In the genomic region with DNA sequence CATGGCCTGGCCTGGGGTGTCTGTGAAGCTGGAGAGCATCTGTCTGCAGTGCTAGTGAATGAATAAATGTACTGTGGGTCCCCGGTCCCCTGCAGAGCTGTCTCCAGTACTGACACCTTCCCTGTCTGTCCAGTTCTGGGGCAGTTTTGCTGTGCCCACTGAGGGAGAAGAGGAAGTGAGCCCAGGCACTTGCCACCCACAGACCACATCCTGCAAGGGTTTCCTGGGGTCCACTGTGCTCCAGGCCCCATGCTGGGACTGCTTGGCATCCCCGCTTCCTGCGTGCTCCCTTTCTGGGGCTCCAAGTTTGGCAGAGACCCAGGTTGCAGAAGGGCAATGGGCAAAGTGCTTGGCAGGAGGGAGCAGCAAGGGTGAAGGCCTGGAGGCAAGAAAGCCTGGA, we compare ENCODE assay signal across 15 cellular contexts. TPM values are rescaled to one million over a fixed set of nuclear protein-coding genes. Genes with fewer than 3 reads are reported as not detected.
DNase-seq lines count a peak whose midpoint lies in the region; ATAC-seq and TF ChIP-seq lines count a peak whose summit lies in the region.
"Had no signal": no experiment of that assay in that cellular context is flagged by ENCODE, and none has a peak within 500 bp of the region (broad histone marks: within the 10 kb centered on the region; RNA-seq: fewer than 3 reads in every experiment).

No MANE protein-coding gene starts in this region.

- H3K9me3 ChIP-seq in CD4-positive, CD25-positive, alpha-beta regulatory T cell (ENCODE audit: control insufficient read depth in 2 of 2, low read length in 2 of 2): no peaks in the 10 kb centered on the region
- H3K9me3 ChIP-seq in aorta (ENCODE audit: control insufficient read depth, low read length): no peaks in the 10 kb centered on the region
- H3K9me3 ChIP-seq: Caco-2, gastrocnemius medialis, SJCRH30, testis had no signal

- peak in 1 of 3 donors; percentile 33 for DNase-seq in CD4-positive, CD25-positive, alpha-beta regulatory T cell
- DNase-seq in GM12865 (ENCODE audit: low read depth): peak; percentile 29
- peak; percentile 35 for DNase-seq in SKM-1 treated with dmso at 0.1 percent for 144 hours (lab: John Stamatoyannopoulos, UW; ENCODE audit: unreplicated experiment)
- no peak for DNase-seq in natural killer cell
- no peak for DNase-seq in aorta
- DNase-seq in superior temporal gyrus (ENCODE audit: extremely low spot score): no peak
- no peak for DNase-seq in NCI-H2107 (lab: John Stamatoyannopoulos, UW)
- DNase-seq: Caco-2, gastrocnemius medialis, naive B cell, NCI-H1694, NCI-H69, SJCRH30, testis had no signal

- H3K27ac Mint-ChIP-seq in CD4-positive, CD25-positive, alpha-beta regulatory T cell: peak overlapping the region; percentile 25 to 32 (median 31)
- H3K27ac Mint-ChIP-seq in natural killer cell: peak overlapping the region; percentile 10 to 34

- WGBS in aorta, 2 donors: 86 to 95% methylated on average over 3 of the region's 3 CpGs

- no peak for ATAC-seq in CD4-positive, CD25-positive, alpha-beta regulatory T cell (ENCODE audit: low read depth in 2 of 2)
- no peak for ATAC-seq in natural killer cell
- no peak for ATAC-seq in aorta (ENCODE audit: low FRiP score)
- ATAC-seq: gastrocnemius medialis, WTC11 had no signal

- no peaks in the 10 kb centered on the region for H3K36me3 ChIP-seq in CD4-positive, CD25-positive, alpha-beta regulatory T cell (ENCODE audit: control insufficient read depth, insufficient read depth, low read length)
- no peaks in the 10 kb centered on the region for H3K36me3 ChIP-seq in aorta (ENCODE audit: control insufficient read depth in 1 of 2, insufficient read depth in 2 of 2, low read length in 1 of 2)
- H3K36me3 ChIP-seq: gastrocnemius medialis, SJCRH30 had no signal

- H3K4me1 ChIP-seq in CD4-positive, CD25-positive, alpha-beta regulatory T cell (ENCODE audit: control insufficient read depth, insufficient read depth, low read length, poor library complexity, severe bottlenecking): peaks cover 13% of the 10 kb centered on the region
- no peaks in the 10 kb centered on the region for H3K4me1 ChIP-seq in aorta (ENCODE audit: control insufficient read depth in 1 of 2, insufficient read depth in 2 of 2, low read length in 2 of 2)

- H3K9me3 Mint-ChIP-seq in CD4-positive, CD25-positive, alpha-beta regulatory T cell: peaks cover 0 to 1% (median 0%) of the 10 kb centered on the region in 7 donors
- H3K9me3 Mint-ChIP-seq in natural killer cell: no peaks in the 10 kb centered on the region
- H3K9me3 Mint-ChIP-seq: naive B cell, WTC11 had no signal

- intact Hi-C loops in natural killer cell (cut with micrococcal nuclease) (no loop called here), aorta (cut with DNase I) (no loop called here)

- H3K4me3 Mint-ChIP-seq in CD4-positive, CD25-positive, alpha-beta regulatory T cell: peak overlapping the region in 1 of 4 donors; percentile 54
- no peak overlapping the region for H3K4me3 Mint-ChIP-seq in natural killer cell
- H3K4me3 Mint-ChIP-seq: WTC11 had no signal

- H3K36me3 Mint-ChIP-seq in CD4-positive, CD25-positive, alpha-beta regulatory T cell: no peaks in the 10 kb centered on the region
- no peaks in the 10 kb centered on the region for H3K36me3 Mint-ChIP-seq in natural killer cell
- H3K36me3 Mint-ChIP-seq: naive B cell, WTC11 had no signal

- H3K27me3 Mint-ChIP-seq in CD4-positive, CD25-positive, alpha-beta regulatory T cell: peaks cover 5% of the 10 kb centered on the region
- peaks cover 0 to 2% of the 10 kb centered on the region in 2 donors for H3K27me3 Mint-ChIP-seq in natural killer cell (ENCODE audit: low read depth in 2 of 2)

- H3K27me3 ChIP-seq in CD4-positive, CD25-positive, alpha-beta regulatory T cell (ENCODE audit: control insufficient read depth, insufficient read depth, low read length): no peaks in the 10 kb centered on the region
- H3K27me3 ChIP-seq in aorta (ENCODE audit: control insufficient read depth in 1 of 2, insufficient read depth in 2 of 2, low read length in 1 of 2): no peaks in the 10 kb centered on the region
- H3K27me3 ChIP-seq: gastrocnemius medialis, testis had no signal

- TF ChIP-seq CTCF in GM12865 (IDR thresholded peaks at IDR 0.05; ENCODE audit: insufficient read depth, low read depth, low read length, missing control alignments) (no peak), natural killer cell (IDR thresholded peaks at IDR 0.05) (no peak)

- H3K4me3 ChIP-seq in CD4-positive, CD25-positive, alpha-beta regulatory T cell (ENCODE audit: low read depth, low read length): no peak overlapping the region
- no peak overlapping the region for H3K4me3 ChIP-seq in GM12865 (ENCODE audit: low read depth, low read length)
- no peak overlapping the region for H3K4me3 ChIP-seq in aorta (ENCODE audit: low read length in 2 of 2)
- H3K4me3 ChIP-seq: gastrocnemius medialis, SJCRH30, testis had no signal

- H3K27ac ChIP-seq in CD4-positive, CD25-positive, alpha-beta regulatory T cell (ENCODE audit: insufficient read depth, low read length, poor library complexity, severe bottlenecking): no peak overlapping the region
- H3K27ac ChIP-seq in aorta (ENCODE audit: low read depth in 1 of 2, low read length in 2 of 2): no peak overlapping the region
- H3K27ac ChIP-seq: gastrocnemius medialis, SJCRH30, testis had no signal

- peaks cover 6 to 25% (median 9%) of the 10 kb centered on the region in 4 donors for H3K4me1 Mint-ChIP-seq in CD4-positive, CD25-positive, alpha-beta regulatory T cell
- peaks cover 14 to 28% of the 10 kb centered on the region in 2 donors for H3K4me1 Mint-ChIP-seq in natural killer cell

RNA-seq across cellular contexts. Expression of gene SLC6A6, which starts 4.9 kb away (rescaled TPM):
- 73.3 TPM for total RNA-seq in CD4-positive, CD25-positive, alpha-beta regulatory T cell
- 10 to 100 TPM in 1 of 4 donors, 1 to 10 TPM in 3; 6.9 to 12.9 (median 8.2) TPM for polyA plus RNA-seq in CD4-positive, CD25-positive, alpha-beta regulatory T cell
- total RNA-seq in natural killer cell (10 to 100 TPM; 43.7 to 55.4 (median 50.1) TPM), aorta (10 to 100 TPM; 36.5 to 62.2 TPM)
- polyA plus RNA-seq in aorta: 1 to 10 TPM; 5.3 to 6.1 TPM

Comparison
In these comparisons a context has a peak if more than half of its experiments do, and no peak if none do; other contexts are left out.
1. DNase-seq: peak in GM12865 (single experiment) and SKM-1 treated with dmso at 0.1 percent for 144 hours (single experiment); none in natural killer cell (single experiment), aorta (0 of 2), superior temporal gyrus (single experiment) and NCI-H2107 (single experiment).